ENCODE assay signal across 21 cellular contexts in genomic region chr11:102458531-102458930, GRCh38. TPM values are rescaled to one million over a fixed set of nuclear protein-coding genes. Genes with fewer than 3 reads are reported as not detected.
DNase-seq lines count a peak whose midpoint lies in the region; ATAC-seq, FAIRE-seq and TF ChIP-seq lines count a peak whose summit lies in the region.
"Had no signal": no experiment of that assay in that cellular context is flagged by ENCODE, and none has a peak within 500 bp of the region (broad histone marks: within the 10 kb centered on the region; RNA-seq: fewer than 3 reads in every experiment).

No MANE protein-coding gene starts in this region.

- RAD21 ChIA-PET in GM12878 (lab: Charles Lee; ENCODE audit: unreplicated experiment) = interaction anchor here (1.0 to 2.9 kb wide), 7 partner anchors 10 to 116 kb away, joined by 3 to 10 read pairs (median 4); no protein-coding TSS in a partner anchor

- H3K9me3 ChIP-seq in GM12878 (replicated peaks; ENCODE audit: control insufficient read depth, insufficient read depth, low read length) = no peaks in the 10 kb centered on the region
- no peaks in the 10 kb centered on the region for H3K9me3 ChIP-seq in naive thymus-derived CD4-positive, alpha-beta T cell (ENCODE audit: control insufficient read depth in 2 of 3, low read length in 3 of 3)
- H3K9me3 ChIP-seq in CD4-positive, alpha-beta T cell (ENCODE audit: control insufficient read depth, low read length) = no peaks in the 10 kb centered on the region
- H3K9me3 ChIP-seq in osteoblast (ENCODE audit: low read depth, low read length) = no peaks in the 10 kb centered on the region
- H3K9me3 ChIP-seq: ascending aorta; BLaER1 treated with 17β-estradiol and CSF1 and Interleukin-3, amounts not matched to agents 10 nM and 100 nM had no signal

- no peaks in the 10 kb centered on the region for H3K27me3 Mint-ChIP-seq in activated CD4-positive, alpha-beta T cell treated with anti-CD3 and anti-CD28 coated beads for 36 hours
- no peaks in the 10 kb centered on the region for H3K27me3 Mint-ChIP-seq in naive thymus-derived CD4-positive, alpha-beta T cell
- H3K27me3 Mint-ChIP-seq in CD4-positive, alpha-beta T cell = no peaks in the 10 kb centered on the region
- H3K27me3 Mint-ChIP-seq: stimulated activated memory B cell treated with anti-CD40 and anti-IgM and Interleukin-4, amounts not matched to agents 10 μg/mL and 1 μg/mL and 100 μg/mL, for 72 hours had no signal

- POLR2A ChIA-PET in activated CD4-positive, alpha-beta T cell treated with anti-CD3 and anti-CD28 coated beads for 36 hours (lab: Charles Lee) = no interaction called here
- POLR2A ChIA-PET in GM12878 (lab: Charles Lee) = no interaction called here
- POLR2A ChIA-PET in naive thymus-derived CD4-positive, alpha-beta T cell (lab: Charles Lee) = interaction anchor here (1.0 to 2.9 kb wide), 3 partner anchors 8 to 41 kb away, joined by 4 to 10 read pairs (median 6); no protein-coding TSS in a partner anchor
- POLR2A ChIA-PET in CD4-positive, alpha-beta T cell (lab: Charles Lee) = no interaction called here

- no peak for TF ChIP-seq POLR2A in GM12878 (IDR thresholded peaks at IDR 0.05; ENCODE audit: low read depth, low read length)

- H3K36me3 ChIP-seq in GM12878 (ENCODE audit: control insufficient read depth in 2 of 2, insufficient read depth in 2 of 2, low read length in 1 of 2) (no peaks in the 10 kb centered on the region), osteoblast (ENCODE audit: insufficient read depth, low read length) (no peaks in the 10 kb centered on the region)
- no peaks in the 10 kb centered on the region for H3K36me3 ChIP-seq in naive thymus-derived CD4-positive, alpha-beta T cell (ENCODE audit: control insufficient read depth in 2 of 3, insufficient read depth in 3 of 3, low read length in 3 of 3)
- H3K36me3 ChIP-seq: ascending aorta; BLaER1 treated with 17β-estradiol and CSF1 and Interleukin-3, amounts not matched to agents 10 nM and 100 nM had no signal

- no peak overlapping the region for H3K4me3 Mint-ChIP-seq in activated CD4-positive, alpha-beta T cell treated with anti-CD3 and anti-CD28 coated beads for 36 hours
- peak overlapping the region in 5 of 10 donors; percentile 5 to 53 (median 14) for H3K4me3 Mint-ChIP-seq in naive thymus-derived CD4-positive, alpha-beta T cell
- no peak overlapping the region for H3K4me3 Mint-ChIP-seq in CD4-positive, alpha-beta T cell
- H3K4me3 Mint-ChIP-seq: stimulated activated memory B cell treated with anti-CD40 and anti-IgM and Interleukin-4, amounts not matched to agents 10 μg/mL and 1 μg/mL and 100 μg/mL, for 72 hours had no signal

- H3K4me1 ChIP-seq in GM12878 (ENCODE audit: control insufficient read depth, insufficient read depth, low read length) = peaks cover 22% of the 10 kb centered on the region
- H3K4me1 ChIP-seq in naive thymus-derived CD4-positive, alpha-beta T cell (ENCODE audit: control insufficient read depth in 2 of 2, insufficient read depth in 2 of 2, low read length in 2 of 2) = peaks cover 1 to 20% of the 10 kb centered on the region in 2 donors
- H3K4me1 ChIP-seq in osteoblast (ENCODE audit: insufficient read depth, low read length) = peaks cover 11% of the 10 kb centered on the region

- H3K9me3 Mint-ChIP-seq in activated CD4-positive, alpha-beta T cell treated with anti-CD3 and anti-CD28 coated beads for 36 hours (ENCODE audit: low read depth) = no peaks in the 10 kb centered on the region
- H3K9me3 Mint-ChIP-seq in naive thymus-derived CD4-positive, alpha-beta T cell = peaks cover 0 to 2% (median 0%) of the 10 kb centered on the region in 11 donors
- H3K9me3 Mint-ChIP-seq in CD4-positive, alpha-beta T cell = no peaks in the 10 kb centered on the region
- H3K9me3 Mint-ChIP-seq: stimulated activated memory B cell treated with anti-CD40 and anti-IgM and Interleukin-4, amounts not matched to agents 10 μg/mL and 1 μg/mL and 100 μg/mL, for 72 hours had no signal

- H3K79me2 ChIP-seq in GM12878 (ENCODE audit: control insufficient read depth, insufficient read depth, low read length) (no peaks in the 10 kb centered on the region), osteoblast (ENCODE audit: insufficient read depth, low read length) (no peaks in the 10 kb centered on the region)

- H2AFZ ChIP-seq in GM12878 (ENCODE audit: control insufficient read depth, low read depth, low read length) = peak overlapping the region; percentile 21
- H2AFZ ChIP-seq in osteoblast (ENCODE audit: low read length) = no peak overlapping the region

- CTCF ChIA-PET in activated CD4-positive, alpha-beta T cell treated with anti-CD3 and anti-CD28 coated beads for 36 hours (lab: Charles Lee) = interaction anchor here (1.0 to 3.9 kb wide), 2 partner anchors 9 to 67 kb away, joined by 6 to 18 read pairs; no protein-coding TSS in a partner anchor
- CTCF ChIA-PET in GM12878 (lab: Yijun Ruan, JAX) = interaction anchor here (1.2 to 1.9 kb wide), 4 partner anchors 16 to 208 kb away, joined by 3 to 6 read pairs (median 5); no protein-coding TSS in a partner anchor
- CTCF ChIA-PET in naive thymus-derived CD4-positive, alpha-beta T cell (lab: Charles Lee) = interaction anchor here (0.8 kb wide), 1 partner anchor 92 kb away, joined by 3 read pairs; no protein-coding TSS in a partner anchor
- CTCF ChIA-PET in CD4-positive, alpha-beta T cell (lab: Charles Lee) = interaction anchor here (1.2 to 1.7 kb wide), 2 partner anchors 13 to 68 kb away, joined by 3 to 5 read pairs; no protein-coding TSS in a partner anchor

- no TSS peak for BruUV-seq in GM12878 (replicated peaks; lab: Mats Ljungman, UMichigan)

- H3K27me3 ChIP-seq in GM12878 (replicated peaks in 1 of 2; ENCODE audit: control insufficient read depth in 2 of 2, insufficient read depth in 2 of 2, low read length in 1 of 2) (no peaks in the 10 kb centered on the region), osteoblast (ENCODE audit: insufficient read depth, low read length) (no peaks in the 10 kb centered on the region)
- H3K27me3 ChIP-seq in naive thymus-derived CD4-positive, alpha-beta T cell (ENCODE audit: control insufficient read depth in 2 of 2, insufficient read depth in 2 of 2, low read length in 2 of 2) = no peaks in the 10 kb centered on the region
- H3K27me3 ChIP-seq in CD4-positive, alpha-beta T cell (ENCODE audit: control insufficient read depth, insufficient read depth, low read length) = no peaks in the 10 kb centered on the region
- H3K27me3 ChIP-seq: ascending aorta; BLaER1 treated with 17β-estradiol and CSF1 and Interleukin-3, amounts not matched to agents 10 nM and 100 nM; foreskin keratinocyte had no signal

- WGBS in GM12878 (ENCODE audit: insufficient coverage, insufficient replicate concordance, low lambda C conversion rate, missing lambda C conversion rate) = 100% methylated on average over 3 of the region's 3 CpGs

- FAIRE-seq in GM12878 (lab: Jason Lieb, UNC) = no peak
- FAIRE-seq: RCC 7860 had no signal

- H3K4me2 ChIP-seq in GM12878 (ENCODE audit: control insufficient read depth, insufficient read depth) (no peak overlapping the region), osteoblast (ENCODE audit: insufficient read depth, low read length) (no peak overlapping the region)

- H3K9ac ChIP-seq in GM12878 (ENCODE audit: control insufficient read depth, insufficient read depth, low read length) = no peak overlapping the region
- H3K9ac ChIP-seq: BLaER1 treated with 17β-estradiol and CSF1 and Interleukin-3, amounts not matched to agents 10 nM and 100 nM had no signal

- intact Hi-C loops in activated CD4-positive, alpha-beta T cell treated with anti-CD3 and anti-CD28 coated beads for 36 hours (cut with DNase I, micrococcal nuclease) = no loop called here
- intact Hi-C loops in GM12878 (cut with micrococcal nuclease; ENCODE audit: unreplicated experiment) = no loop called here
- intact Hi-C loops in naive thymus-derived CD4-positive, alpha-beta T cell (cut with micrococcal nuclease) = loop anchor here in 1 of 2 donors (1.0 kb wide), 1 partner anchor 8 kb away; no protein-coding TSS in a partner anchor
- intact Hi-C loops in CD4-positive, alpha-beta T cell (cut with DNase I, micrococcal nuclease) = no loop called here

- SMC1A ChIA-PET in GM12878 (lab: Charles Lee; ENCODE audit: uncharacterized antibody, unreplicated experiment) = interaction anchor here (0.9 to 3.8 kb wide), 3 partner anchors 18 to 85 kb away, joined by 3 to 18 read pairs (median 4); no protein-coding TSS in a partner anchor

- TF ChIP-seq EP300 in GM12878 (IDR thresholded peaks at IDR 0.05; ENCODE audit: borderline replicate concordance in 1 of 2, control insufficient read depth in 1 of 2, low read depth in 2 of 2, low read length in 2 of 2) = no peak

- no peak overlapping the region for H3K27ac ChIP-seq in GM12878 (ENCODE audit: control insufficient read depth, insufficient read depth)
- no peak overlapping the region for H3K27ac ChIP-seq in naive thymus-derived CD4-positive, alpha-beta T cell (ENCODE audit: low read depth, low read length)
- no peak overlapping the region for H3K27ac ChIP-seq in CD4-positive, alpha-beta T cell (ENCODE audit: low read depth, low read length)
- no peak overlapping the region for H3K27ac ChIP-seq in osteoblast (ENCODE audit: low read depth, low read length)
- H3K27ac ChIP-seq: ascending aorta; BLaER1 treated with 17β-estradiol and CSF1 and Interleukin-3, amounts not matched to agents 10 nM and 100 nM; foreskin keratinocyte; SK-N-MC had no signal

- in situ Hi-C loops in GM12878 (cut with MboI) = no loop called here

- no peaks in the 10 kb centered on the region for H3K36me3 Mint-ChIP-seq in activated CD4-positive, alpha-beta T cell treated with anti-CD3 and anti-CD28 coated beads for 36 hours (ENCODE audit: low read depth)
- H3K36me3 Mint-ChIP-seq in naive thymus-derived CD4-positive, alpha-beta T cell = peaks cover 0 to 20% (median 0%) of the 10 kb centered on the region in 5 donors
- H3K36me3 Mint-ChIP-seq in CD4-positive, alpha-beta T cell (ENCODE audit: low read depth) = no peaks in the 10 kb centered on the region
- H3K36me3 Mint-ChIP-seq: stimulated activated memory B cell treated with anti-CD40 and anti-IgM and Interleukin-4, amounts not matched to agents 10 μg/mL and 1 μg/mL and 100 μg/mL, for 72 hours had no signal

- DNase-seq in activated CD4-positive, alpha-beta T cell treated with anti-CD3 and anti-CD28 coated beads for 36 hours = no peak
- no peak for DNase-seq in activated CD4-positive, alpha-beta T cell treated with anti-CD3 and anti-CD28 coated beads, Interleukin-2, amount 50 U/mL, for 1 hour
- DNase-seq in NCI-H82 treated with DMSO at 0.1 percent for 48 hours (lab: John Stamatoyannopoulos, UW; ENCODE audit: unreplicated experiment) (peak; percentile 67), GM12878 (ENCODE audit: low read depth, low spot score) (no peak), dermis blood vessel endothelial cell (no peak), osteoblast (ENCODE audit: insufficient read length, low spot score, missing footprints) (no peak)
- no peak for DNase-seq in naive thymus-derived CD4-positive, alpha-beta T cell
- no peak for DNase-seq in CD4-positive, alpha-beta T cell
- DNase-seq: activated T-cell treated with anti-CD3 and anti-CD28 coated beads, Interleukin-2, amount 50 U/mL, for 48 hours; foreskin keratinocyte; GF-D8; Karpas-422; midbrain; retina; stimulated activated CD4-positive, alpha-beta T cell treated with anti-CD3 and anti-CD28 coated beads, Interleukin-15, amount 100 ng/mL, for 24 hours; trophoblast cell had no signal

- H4K20me1 ChIP-seq in GM12878 (ENCODE audit: control insufficient read depth, insufficient read depth) (no peaks in the 10 kb centered on the region), osteoblast (ENCODE audit: insufficient read depth, low read length) (no peaks in the 10 kb centered on the region)
- H4K20me1 ChIP-seq: BLaER1 treated with 17β-estradiol and CSF1 and Interleukin-3, amounts not matched to agents 10 nM and 100 nM had no signal

- H3K4me1 Mint-ChIP-seq in activated CD4-positive, alpha-beta T cell treated with anti-CD3 and anti-CD28 coated beads for 36 hours = peaks cover 72% of the 10 kb centered on the region
- H3K4me1 Mint-ChIP-seq in naive thymus-derived CD4-positive, alpha-beta T cell = peaks cover 30 to 78% (median 71%) of the 10 kb centered on the region in 7 donors
- peaks cover 67% of the 10 kb centered on the region for H3K4me1 Mint-ChIP-seq in CD4-positive, alpha-beta T cell (ENCODE audit: low read depth)

- no peak for TF ChIP-seq CTCF in GM12878 (IDR thresholded peaks at IDR 0.05 in 2 of 3, conservative IDR thresholded peaks at IDR 0.05 in 1 of 3; ENCODE audit: control insufficient read depth in 2 of 3, extremely low read depth in 1 of 3, insufficient read depth in 1 of 3, low read depth in 3 of 3, low read length in 3 of 3)
- TF ChIP-seq CTCF in CD4-positive, alpha-beta T cell (IDR thresholded peaks at IDR 0.05) = no peak
- TF ChIP-seq CTCF in osteoblast (IDR thresholded peaks at IDR 0.05; ENCODE audit: extremely low read depth, low read depth, low read length) = no peak

- no peak for TF ChIP-seq RAD21 in GM12878 (IDR thresholded peaks at IDR 0.05; ENCODE audit: insufficient read depth, low read depth, low read length)

- no peak overlapping the region for H3K4me3 ChIP-seq in GM12878
- no peak overlapping the region for H3K4me3 ChIP-seq in naive thymus-derived CD4-positive, alpha-beta T cell (ENCODE audit: low read length)
- no peak overlapping the region for H3K4me3 ChIP-seq in osteoblast (ENCODE audit: insufficient read depth, low read length)
- H3K4me3 ChIP-seq: ascending aorta; BLaER1 treated with 17β-estradiol and CSF1 and Interleukin-3, amounts not matched to agents 10 nM and 100 nM; SK-N-MC had no signal

- peak overlapping the region; percentile 65 for H3K27ac Mint-ChIP-seq in activated CD4-positive, alpha-beta T cell treated with anti-CD3 and anti-CD28 coated beads for 36 hours
- peak overlapping the region in 5 of 9 donors; percentile 0 to 72 (median 27) for H3K27ac Mint-ChIP-seq in naive thymus-derived CD4-positive, alpha-beta T cell
- no peak overlapping the region for H3K27ac Mint-ChIP-seq in CD4-positive, alpha-beta T cell

- no peak for ATAC-seq in activated CD4-positive, alpha-beta T cell treated with anti-CD3 and anti-CD28 coated beads for 36 hours
- no peak; the same call in 2 of the 3 replicates for ATAC-seq in GM12878
- ATAC-seq in naive thymus-derived CD4-positive, alpha-beta T cell = no peak
- ATAC-seq in CD4-positive, alpha-beta T cell (ENCODE audit: poor library complexity) = no peak
- ATAC-seq: foreskin keratinocyte had no signal

RNA-seq across cellular contexts. Expression of gene TMEM123, which starts 6.0 kb away (rescaled TPM):
- 100 to 1,000 TPM; 179 to 392 TPM for total RNA-seq in activated CD4-positive, alpha-beta T cell treated with anti-CD3 and anti-CD28 coated beads for 36 hours
- total RNA-seq in GM12878 (2013; cell fraction: nucleolus; rRNA removed) = 122 and 125 TPM in 2 replicates
- total RNA-seq in GM12878 (2014; rRNA removed) (90.4 and 104 TPM in 2 replicates), GM12878 (2014; rRNA removed; fragmentation: Illumina TruSeq; extraction: Trizol) (220 and 240 TPM in 2 replicates), GM12878 (2021) (124 and 146 TPM in 2 replicates), dermis blood vessel endothelial cell (195 and 245 TPM in 2 replicates), osteoblast (89.3 and 91.9 TPM in 2 replicates)
- 60.0 TPM for polyA plus RNA-seq in GM12878 (2011; ENCODE audit: low read depth)
- polyA plus RNA-seq in GM12878 (2011; rRNA removed) (667 and 744 TPM in 2 replicates), GM12878 (2014; fragmentation: Illumina TruSeq; extraction: Trizol) (152 and 245 TPM in 2 replicates), GM12878 (2014; fragmentation: Nextera tagmentation; extraction: Ambion mirVana) (10 to 100 TPM; 35.1 to 48.8 TPM), GM12878 (2014; rRNA removed) (62.9 and 73.9 TPM in 2 replicates), GM12878 (2016; fragmentation: Nextera tagmentation; extraction: Ambion mirVana) (100 to 1,000 TPM; 122 to 124 TPM)
- polyA plus RNA-seq in GM12878 (2011; cell fraction: cytosol; rRNA removed) = 89.5 and 235 TPM in 2 replicates
- 48.4 and 94.5 TPM in 2 replicates for polyA plus RNA-seq in GM12878 (2011; cell fraction: nucleus; rRNA removed)
- polyA plus RNA-seq in GM12878 (2012) = 77.6 and 83.1 TPM in 2 replicates
- 234 and 661 TPM in 2 replicates for polyA minus RNA-seq in GM12878 (2011; rRNA and poly(A)+ RNA removed)
- polyA minus RNA-seq in GM12878 (2011; cell fraction: cytosol; rRNA and poly(A)+ RNA removed) = 119 and 168 TPM in 2 replicates
- 56.7 and 58.8 TPM in 2 replicates for polyA minus RNA-seq in GM12878 (2011; cell fraction: nucleus; rRNA and poly(A)+ RNA removed)
- 100 to 1,000 TPM; 270 to 495 (median 437) TPM for total RNA-seq in naive thymus-derived CD4-positive, alpha-beta T cell
- 100 to 1,000 TPM; 811 to 922 TPM for polyA plus RNA-seq in naive thymus-derived CD4-positive, alpha-beta T cell
- total RNA-seq in CD4-positive, alpha-beta T cell = 100 to 1,000 TPM; 288 to 307 TPM
